8 cellular contexts compared by ENCODE assay signal in the genomic region with DNA sequence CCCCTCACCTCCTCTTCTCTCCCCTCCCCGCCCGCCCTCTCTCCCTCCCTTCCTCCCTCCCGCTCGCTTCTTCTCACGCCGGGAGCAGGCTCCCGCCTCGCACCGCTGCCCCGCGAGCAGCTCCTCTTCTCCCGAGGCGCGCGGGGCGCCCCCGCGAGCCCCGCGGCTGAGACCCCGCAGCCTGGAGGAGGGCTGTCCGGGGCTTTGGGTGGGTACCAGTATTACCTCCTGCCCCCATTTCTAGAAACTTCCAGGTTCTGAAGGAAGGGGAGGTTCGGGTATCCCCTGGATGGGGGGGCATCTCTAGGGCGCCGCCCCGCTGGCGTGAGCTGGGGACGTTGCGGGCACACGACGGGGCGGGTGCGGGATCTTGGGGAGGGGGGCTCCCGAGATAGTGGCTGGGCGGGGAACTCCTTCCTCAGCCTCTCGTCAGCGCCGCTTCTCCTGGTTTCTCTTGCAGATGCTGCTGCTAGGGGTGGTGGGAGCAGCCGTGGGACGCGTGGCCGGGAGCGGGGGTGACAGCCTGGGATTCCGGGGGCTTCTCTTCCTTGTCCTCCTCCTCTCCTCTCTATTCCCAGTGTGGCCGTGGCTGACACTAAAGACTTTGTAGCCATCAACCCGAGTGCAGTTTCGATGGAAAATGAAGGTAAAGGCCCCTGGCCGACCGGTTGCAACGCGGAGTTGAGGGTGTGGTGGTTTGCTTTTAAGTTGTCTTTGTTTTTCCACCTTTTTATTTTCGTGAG. TPM values are rescaled to one million over a fixed set of nuclear protein-coding genes. Genes with fewer than 3 reads are reported as not detected.
DNase-seq lines count a peak whose midpoint lies in the region; ATAC-seq and TF ChIP-seq lines count a peak whose summit lies in the region.

No MANE protein-coding gene starts in this region.

- H3K27me3 ChIP-seq in GM23338 (ENCODE audit: insufficient read depth) = no peaks in the 10 kb centered on the region
- H3K27me3 ChIP-seq in MM.1S (replicated peaks; ENCODE audit: insufficient read depth, low read length) = no peaks in the 10 kb centered on the region
- no peaks in the 10 kb centered on the region for H3K27me3 ChIP-seq in mucosa of stomach (ENCODE audit: control insufficient read depth, insufficient read depth, low read length)

- CTCF ChIA-PET in activated CD8-positive, alpha-beta T cell treated with anti-CD3 and anti-CD28 coated beads for 36 hours (lab: Charles Lee) = interaction anchor here (0.8 to 9.2 kb wide), 20 partner anchors 9 to 171 kb away, joined by 3 to 125 read pairs (median 6); a partner anchor contains a TSS

- POLR2A ChIA-PET in activated CD8-positive, alpha-beta T cell treated with anti-CD3 and anti-CD28 coated beads for 36 hours (lab: Charles Lee) = interaction anchor here (0.7 to 4.8 kb wide), 12 partner anchors 14 to 224 kb away, joined by 3 to 23 read pairs (median 6); a partner anchor contains a TSS

- H3K36me3 Mint-ChIP-seq in GM23338 (ENCODE audit: low read depth) = no peaks in the 10 kb centered on the region
- peaks cover 6% of the 10 kb centered on the region for H3K36me3 Mint-ChIP-seq in activated CD8-positive, alpha-beta T cell treated with anti-CD3 and anti-CD28 coated beads for 36 hours (ENCODE audit: low read depth)
- no peaks in the 10 kb centered on the region for H3K36me3 Mint-ChIP-seq in stimulated activated memory B cell treated with anti-CD40 and anti-IgM and Interleukin-4, amounts not matched to agents 10 μg/mL and 1 μg/mL and 100 μg/mL, for 72 hours

- H3K36me3 ChIP-seq in GM23338 (ENCODE audit: insufficient read depth) (no peaks in the 10 kb centered on the region), MM.1S (replicated peaks; ENCODE audit: insufficient read depth, low read length) (no peaks in the 10 kb centered on the region), mucosa of stomach (ENCODE audit: control insufficient read depth, insufficient read depth, low read length) (no peaks in the 10 kb centered on the region)

- H3K4me3 Mint-ChIP-seq in GM23338 = peak overlapping the region; percentile 89
- H3K4me3 Mint-ChIP-seq in activated CD8-positive, alpha-beta T cell treated with anti-CD3 and anti-CD28 coated beads for 36 hours = peak overlapping the region; percentile 97
- peak overlapping the region; percentile 98 for H3K4me3 Mint-ChIP-seq in stimulated activated memory B cell treated with anti-CD40 and anti-IgM and Interleukin-4, amounts not matched to agents 10 μg/mL and 1 μg/mL and 100 μg/mL, for 72 hours

- H3K4me3 ChIP-seq in GM23338 (peak overlapping the region; percentile 78), MM.1S (ENCODE audit: low read length) (peak overlapping the region; percentile 98), mucosa of stomach (ENCODE audit: low read length) (peak overlapping the region; percentile 73)

- peaks cover 44% of the 10 kb centered on the region for H3K4me1 Mint-ChIP-seq in GM23338
- H3K4me1 Mint-ChIP-seq in activated CD8-positive, alpha-beta T cell treated with anti-CD3 and anti-CD28 coated beads for 36 hours (ENCODE audit: low read depth) = peaks cover 45% of the 10 kb centered on the region
- peaks cover 41% of the 10 kb centered on the region for H3K4me1 Mint-ChIP-seq in stimulated activated memory B cell treated with anti-CD40 and anti-IgM and Interleukin-4, amounts not matched to agents 10 μg/mL and 1 μg/mL and 100 μg/mL, for 72 hours

- peak overlapping the region; percentile 88 for H3K9ac ChIP-seq in MM.1S (ENCODE audit: low read length)
- H3K9ac ChIP-seq in mucosa of stomach (ENCODE audit: low read length) = peak overlapping the region; percentile 96

- H4K20me1 ChIP-seq in GM23338 (replicated peaks; ENCODE audit: insufficient read depth) (peaks cover 15% of the 10 kb centered on the region), MM.1S (ENCODE audit: insufficient read depth, low read length) (0 out of 2 replicates have a peak, but pooled peaks cover 4% of the 10 kb centered on the region)

- H2AFZ ChIP-seq in GM23338 (0 out of 2 replicates have a peak overlapping the region, but pooled peaks have one; percentile 33), MM.1S (ENCODE audit: low read length) (peak overlapping the region; percentile 77)

- H3K4me2 ChIP-seq in GM23338 = peak overlapping the region; percentile 82
- peak overlapping the region; percentile 89 for H3K4me2 ChIP-seq in MM.1S (ENCODE audit: low read depth, low read length)

- DNase-seq in GM10266 (ENCODE audit: extremely low spot score) (peak; percentile 50), GM23338 (ENCODE audit: low spot score) (peak; percentile 61), MM.1S (peak; percentile 46), epithelial cell of prostate (ENCODE audit: low read depth, low spot score) (no peak), OCI-M2 (lab: John Stamatoyannopoulos, UW; ENCODE audit: unreplicated experiment) (no peak)
- DNase-seq in activated CD8-positive, alpha-beta T cell treated with anti-CD3 and anti-CD28 coated beads for 36 hours = peak; percentile 47

- H3K27me3 Mint-ChIP-seq in GM23338 (ENCODE audit: insufficient read depth, low read depth, poor library complexity) = peaks cover 8% of the 10 kb centered on the region
- no peaks in the 10 kb centered on the region for H3K27me3 Mint-ChIP-seq in activated CD8-positive, alpha-beta T cell treated with anti-CD3 and anti-CD28 coated beads for 36 hours
- H3K27me3 Mint-ChIP-seq in stimulated activated memory B cell treated with anti-CD40 and anti-IgM and Interleukin-4, amounts not matched to agents 10 μg/mL and 1 μg/mL and 100 μg/mL, for 72 hours = no peaks in the 10 kb centered on the region

- TF ChIP-seq CTCF in GM10266 (IDR thresholded peaks at IDR 0.05; ENCODE audit: control insufficient read depth, insufficient read depth, low read depth, missing control alignments) (no peak), GM23338 (conservative IDR thresholded peaks at IDR 0.05; ENCODE audit: low read depth in 2 of 2) (peak in 1 of 2 experiments; percentile 18; a peak in 3 of 4 replicates), MM.1S (IDR thresholded peaks at IDR 0.05; ENCODE audit: low read length) (no peak)
- TF ChIP-seq CTCF in activated CD8-positive, alpha-beta T cell treated with anti-CD3 and anti-CD28 coated beads for 36 hours (IDR thresholded peaks at IDR 0.05) = no peak

- peak; percentile 39 for ATAC-seq in GM23338
- ATAC-seq in activated CD8-positive, alpha-beta T cell treated with anti-CD3 and anti-CD28 coated beads for 36 hours = peak; percentile 15
- peak; percentile 65 for ATAC-seq in stimulated activated memory B cell treated with anti-CD40 and anti-IgM and Interleukin-4, amounts not matched to agents 10 μg/mL and 1 μg/mL and 100 μg/mL, for 72 hours

- peak overlapping the region; percentile 70; the same call in 1 of the 2 replicates for H3K27ac ChIP-seq in GM23338 (ENCODE audit: low read depth)
- peak overlapping the region; percentile 73; the same call in 1 of the 2 replicates for H3K27ac ChIP-seq in MM.1S (ENCODE audit: low read length)
- H3K27ac ChIP-seq in epithelial cell of prostate = peak overlapping the region; percentile 88

- no peaks in the 10 kb centered on the region for H3K9me2 ChIP-seq in GM23338 (ENCODE audit: insufficient read depth)
- no peaks in the 10 kb centered on the region for H3K9me2 ChIP-seq in MM.1S (replicated peaks; ENCODE audit: insufficient read depth, low read length)

- intact Hi-C loops in activated CD8-positive, alpha-beta T cell treated with anti-CD3 and anti-CD28 coated beads for 36 hours (cut with micrococcal nuclease) = no loop called here

- H3K4me1 ChIP-seq in GM23338 (ENCODE audit: insufficient read depth) (peaks cover 32% of the 10 kb centered on the region), MM.1S (ENCODE audit: low read length) (peaks cover 8% of the 10 kb centered on the region; the same call in 1 of the 2 replicates), mucosa of stomach (ENCODE audit: control insufficient read depth, insufficient read depth, low read length) (no peaks in the 10 kb centered on the region)

- H3K9me3 Mint-ChIP-seq in GM23338 = no peaks in the 10 kb centered on the region
- no peaks in the 10 kb centered on the region for H3K9me3 Mint-ChIP-seq in activated CD8-positive, alpha-beta T cell treated with anti-CD3 and anti-CD28 coated beads for 36 hours
- no peaks in the 10 kb centered on the region for H3K9me3 Mint-ChIP-seq in stimulated activated memory B cell treated with anti-CD40 and anti-IgM and Interleukin-4, amounts not matched to agents 10 μg/mL and 1 μg/mL and 100 μg/mL, for 72 hours

- H3K9me3 ChIP-seq in MM.1S (replicated peaks; ENCODE audit: insufficient read depth, low read length) (no peaks in the 10 kb centered on the region), mucosa of stomach (ENCODE audit: control insufficient read depth, low read length) (no peaks in the 10 kb centered on the region)

- peak overlapping the region; percentile 49 for H3K27ac Mint-ChIP-seq in GM23338
- peak overlapping the region; percentile 98 for H3K27ac Mint-ChIP-seq in activated CD8-positive, alpha-beta T cell treated with anti-CD3 and anti-CD28 coated beads for 36 hours
- peak overlapping the region; percentile 99 for H3K27ac Mint-ChIP-seq in stimulated activated memory B cell treated with anti-CD40 and anti-IgM and Interleukin-4, amounts not matched to agents 10 μg/mL and 1 μg/mL and 100 μg/mL, for 72 hours

- H3K79me2 ChIP-seq in GM23338 (replicated peaks; ENCODE audit: insufficient read depth) = peaks cover 50% of the 10 kb centered on the region
- H3K79me2 ChIP-seq in MM.1S (ENCODE audit: low read length) = peaks cover 75% of the 10 kb centered on the region

- H3F3A ChIP-seq in GM23338 (replicated peaks; ENCODE audit: low read depth) = no peaks in the 10 kb centered on the region
- H3F3A ChIP-seq in MM.1S (ENCODE audit: insufficient read depth, low read length) = no peaks in the 10 kb centered on the region

TF ChIP-seq in GM23338, 12 proteins besides CTCF, POLR2A, EP300 and RAD21:
- TF ChIP-seq EZH2phosphoT487 (IDR thresholded peaks at IDR 0.05; ENCODE audit: unreplicated experiment) = no peak
TF ChIP-seq in GM23338: peak in this region for 0.

RNA-seq across cellular contexts. Expression of a gene that starts 0.4 kb away (rescaled TPM):
- total RNA-seq in GM23338 (2014; rRNA removed; shearing (Covaris generic)) = 75.7 and 81.9 TPM in 2 replicates
- 21.2 and 28.1 TPM in 2 replicates for polyA plus RNA-seq in GM23338 (2016; fragmentation: Nextera tagmentation; extraction: Ambion mirVana)
- 10 to 100 TPM; 46.4 to 46.8 TPM for total RNA-seq in activated CD8-positive, alpha-beta T cell treated with anti-CD3 and anti-CD28 coated beads for 36 hours

Comparison
In these comparisons a context has a peak if more than half of its experiments do, and no peak if none do; other contexts are left out.
1. DNase-seq: peak in GM10266 (single experiment), GM23338 (single experiment), MM.1S (single experiment) and activated CD8-positive, alpha-beta T cell treated with anti-CD3 and anti-CD28 coated beads for 36 hours (single experiment); none in epithelial cell of prostate (single experiment) and OCI-M2 (single experiment).
2. ATAC-seq: peak in every context shown above with its lines; median percentile 65 in stimulated activated memory B cell treated with anti-CD40 and anti-IgM and Interleukin-4, amounts not matched to agents 10 μg/mL and 1 μg/mL and 100 μg/mL, for 72 hours; 39 in GM23338; 15 in activated CD8-positive, alpha-beta T cell treated with anti-CD3 and anti-CD28 coated beads for 36 hours.
3. H3K27ac Mint-ChIP-seq: peak in every context shown above with its lines; median percentile 99 in stimulated activated memory B cell treated with anti-CD40 and anti-IgM and Interleukin-4, amounts not matched to agents 10 μg/mL and 1 μg/mL and 100 μg/mL, for 72 hours; 98 in activated CD8-positive, alpha-beta T cell treated with anti-CD3 and anti-CD28 coated beads for 36 hours; 49 in GM23338.
4. Peak in every context shown above with its lines, with median percentiles within 50 percentile points of each other: H3K27ac ChIP-seq, H3K4me3 ChIP-seq and H3K4me3 Mint-ChIP-seq.